9 cellular contexts compared by ENCODE assay signal in genomic region chr4:60805500-60806313, GRCh38.
DNase-seq lines count a peak whose midpoint lies in the region; ATAC-seq and TF ChIP-seq lines count a peak whose summit lies in the region.
"Had no signal": no experiment of that assay in that cellular context is flagged by ENCODE, and none has a peak within 500 bp of the region (broad histone marks: within the 10 kb centered on the region; RNA-seq: fewer than 3 reads in every experiment).

No MANE protein-coding gene starts in this region.

- no peaks in the 10 kb centered on the region for H3K36me3 ChIP-seq in lung (ENCODE audit: control insufficient read depth in 2 of 2, insufficient read depth in 2 of 2, low read length in 2 of 2)
- H3K36me3 ChIP-seq: BLaER1 had no signal

- TF ChIP-seq CTCF in astrocyte of the cerebellum (IDR thresholded peaks at IDR 0.05; ENCODE audit: low read depth, low read length, missing control alignments) (peak; percentile 74), lung (IDR thresholded peaks at IDR 0.05; ENCODE audit: control extremely low read depth, extremely low read depth) (peak; percentile 20)

- WGBS in lung, 2 donors = 45 to 49% methylated on average over 6 of the region's 6 CpGs

- in situ Hi-C loops in astrocyte of the cerebellum (cut with HindIII; ENCODE audit: low sequenced_read_pairs) = no loop called here

- no peaks in the 10 kb centered on the region for H3K27me3 ChIP-seq in lung (ENCODE audit: control insufficient read depth, insufficient read depth)
- H3K27me3 ChIP-seq: BLaER1 had no signal

- H3K4me3 ChIP-seq in astrocyte of the cerebellum (ENCODE audit: low read depth, low read length) = no peak overlapping the region
- H3K4me3 ChIP-seq in lung = no peak overlapping the region
- H3K4me3 ChIP-seq: BLaER1 had no signal

- no peaks in the 10 kb centered on the region for H3K4me1 ChIP-seq in lung (ENCODE audit: control insufficient read depth in 2 of 2, insufficient read depth in 2 of 2, low read length in 2 of 2)
- H3K4me1 ChIP-seq: BLaER1 had no signal

- H3K27ac ChIP-seq in lung (ENCODE audit: low read depth in 1 of 2, low read length in 1 of 2) = no peak overlapping the region
- H3K27ac ChIP-seq: BLaER1 had no signal

- intact Hi-C loops in posterior vena cava (cut with DNase I) = no loop called here

- ATAC-seq in lung (ENCODE audit: insufficient read depth, low FRiP score) = no peak
- ATAC-seq in HG03095 (IDR thresholded peaks at IDR 0.05; ENCODE audit: unreplicated experiment) = no peak
- no peak for ATAC-seq in GM21447 (IDR thresholded peaks at IDR 0.05; ENCODE audit: unreplicated experiment)

- peak; percentile 13 for DNase-seq in NCI-H345 (lab: John Stamatoyannopoulos, UW)
- no peak for DNase-seq in NCI-H345 treated with DMSO at 0.1 percent for 48 hours (lab: John Stamatoyannopoulos, UW; ENCODE audit: unreplicated experiment)
- DNase-seq in NAMALWA (ENCODE audit: low spot score) = peak; percentile 55
- peak; percentile 20 for DNase-seq in astrocyte of the cerebellum (ENCODE audit: low read depth)
- no peak for DNase-seq in lung (ENCODE audit: low spot score)
- DNase-seq in posterior vena cava (ENCODE audit: low spot score) = no peak

- H3K9me3 ChIP-seq in lung (ENCODE audit: control insufficient read depth in 2 of 2, insufficient read depth in 1 of 2, low read length in 1 of 2) = no peaks in the 10 kb centered on the region
- H3K9me3 ChIP-seq: BLaER1 had no signal

Comparison
In these comparisons a context has a peak if more than half of its experiments do, and no peak if none do; other contexts are left out.
1. DNase-seq: peak in NCI-H345 (single experiment), NAMALWA (single experiment) and astrocyte of the cerebellum (single experiment); none in NCI-H345 treated with DMSO at 0.1 percent for 48 hours (single experiment), lung (single experiment) and posterior vena cava (single experiment).